In the genomic region with DNA sequence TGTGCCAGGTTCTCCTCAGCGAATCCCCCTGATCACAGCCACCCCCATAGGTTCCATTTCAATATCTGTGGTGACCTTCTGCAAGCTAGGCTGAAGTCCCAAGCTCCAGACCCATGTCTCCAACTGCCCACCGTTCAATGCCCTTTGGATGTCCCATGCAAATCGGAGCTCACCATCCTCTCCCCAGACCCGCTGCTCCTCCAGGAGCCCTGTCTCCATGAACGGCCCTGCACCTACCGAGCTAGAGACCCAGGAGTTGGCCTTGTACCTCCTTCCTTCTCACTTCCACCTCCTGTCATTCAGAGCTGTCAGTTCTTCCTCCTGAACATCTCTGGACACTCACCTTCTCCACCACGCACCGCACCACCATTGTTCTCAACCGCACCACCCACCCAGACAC, we compare ENCODE assay signal across 8 cellular contexts. TPM values are rescaled to one million over a fixed set of nuclear protein-coding genes. Genes with fewer than 3 reads are reported as not detected.
A peak's percentile ranks its signal among the peaks of the same experiment; 100 is the strongest.
DNase-seq lines count a peak whose midpoint lies in the region; ATAC-seq, FAIRE-seq and TF ChIP-seq lines count a peak whose summit lies in the region.

No MANE protein-coding gene starts in this region.

- peak overlapping the region; percentile 94 for H3K4me3 ChIP-seq in AG10803 (ENCODE audit: low read length)
- H3K4me3 ChIP-seq in Jurkat, Clone E6-1 (ENCODE audit: low read length), result peak overlapping the region; percentile 95
- H3K4me3 ChIP-seq in coronary artery, result peak overlapping the region; percentile 86

- no peaks in the 10 kb centered on the region for H3K27me3 Mint-ChIP-seq in natural killer cell (ENCODE audit: low read depth in 2 of 2)

- H3K9me3 Mint-ChIP-seq in natural killer cell, result no peaks in the 10 kb centered on the region

- intact Hi-C loops in natural killer cell (cut with micrococcal nuclease) (no loop called here), head of caudate nucleus (cut with DNase I) (no loop called here)

- peak overlapping the region; percentile 97 for H3K27ac Mint-ChIP-seq in natural killer cell

- no peak for FAIRE-seq in HTR-8/SVneo (lab: Jason Lieb, UNC)

- no peaks in the 10 kb centered on the region for H3K36me3 Mint-ChIP-seq in natural killer cell

- H3K4me1 Mint-ChIP-seq in natural killer cell, result peaks cover 27 to 29% of the 10 kb centered on the region in 2 donors

- ATAC-seq in natural killer cell (no peak), HG02678 (IDR thresholded peaks at IDR 0.05; ENCODE audit: unreplicated experiment) (no peak)

- no peak overlapping the region for H3K27ac ChIP-seq in coronary artery

- peak overlapping the region; percentile 62 for H3K4me3 Mint-ChIP-seq in natural killer cell

- DNase-seq in AG10803 (ENCODE audit: low read depth) (no peak), coronary artery (ENCODE audit: low spot score) (peak; percentile 64), natural killer cell (no peak), head of caudate nucleus (no peak), NOMO-1 treated with DMSO at 0.1 percent for 48 hours (lab: John Stamatoyannopoulos, UW; ENCODE audit: unreplicated experiment) (no peak), HTR-8/SVneo (ENCODE audit: insufficient read length, low spot score) (no peak)
- no peak for DNase-seq in Jurkat, Clone E6-1 (ENCODE audit: low read depth, low spot score)

- TF ChIP-seq CTCF in AG10803 (conservative IDR thresholded peaks at IDR 0.05; ENCODE audit: low read length), result no peak
- no peak for TF ChIP-seq CTCF in coronary artery (IDR thresholded peaks at IDR 0.05)
- TF ChIP-seq CTCF in natural killer cell (IDR thresholded peaks at IDR 0.05), result no peak

RNA-seq across cellular contexts. Expression of a gene that starts 1.0 kb away (rescaled TPM):
- 50.6 TPM for polyA plus RNA-seq in Jurkat, Clone E6-1 (2012; ENCODE audit: insufficient read depth, insufficient read length)
- total RNA-seq in natural killer cell, result 10 to 100 TPM; 21.6 to 25.4 (median 22.0) TPM
